In the genomic region with DNA sequence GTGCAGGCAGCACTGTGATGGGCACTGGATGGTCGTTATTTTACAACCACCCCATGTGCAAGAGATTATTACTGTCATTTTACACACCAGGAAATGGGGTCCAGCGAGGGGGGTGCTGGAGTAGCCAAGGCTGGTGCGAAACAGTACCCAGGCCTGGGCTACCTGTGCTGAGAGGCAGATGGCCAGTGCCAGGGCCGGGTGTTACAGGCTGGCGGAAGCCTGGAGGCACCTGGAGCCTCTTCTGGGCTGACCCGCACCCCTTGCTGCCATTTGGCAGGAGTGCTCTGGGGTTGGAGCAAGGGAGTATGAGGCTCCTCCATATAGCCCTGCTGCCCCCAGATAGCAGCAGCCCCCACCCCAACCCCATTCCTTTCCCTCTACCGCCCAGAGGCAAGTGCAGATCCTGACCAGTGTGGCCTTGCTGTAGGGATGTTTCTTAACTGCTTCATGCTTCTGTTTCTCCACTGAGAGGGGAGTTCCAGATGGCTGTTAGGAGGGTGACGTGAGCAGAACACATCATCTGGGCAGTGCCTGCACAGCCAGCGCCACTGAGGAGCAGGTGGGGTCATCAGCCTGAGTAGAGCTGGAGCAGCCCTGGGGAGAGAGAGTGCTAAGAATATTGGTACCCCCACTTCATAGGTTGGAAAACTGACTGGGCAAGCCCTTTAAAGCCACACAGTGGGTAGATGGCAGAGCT, we compare ENCODE assay signal across 1 cellular context.
TF ChIP-seq lines count a peak whose summit lies in the region.

No MANE protein-coding gene starts in this region.

TF ChIP-seq in GM12878, 131 proteins besides CTCF, POLR2A, EP300 and RAD21:
- TF ChIP-seq, protein P1, sequence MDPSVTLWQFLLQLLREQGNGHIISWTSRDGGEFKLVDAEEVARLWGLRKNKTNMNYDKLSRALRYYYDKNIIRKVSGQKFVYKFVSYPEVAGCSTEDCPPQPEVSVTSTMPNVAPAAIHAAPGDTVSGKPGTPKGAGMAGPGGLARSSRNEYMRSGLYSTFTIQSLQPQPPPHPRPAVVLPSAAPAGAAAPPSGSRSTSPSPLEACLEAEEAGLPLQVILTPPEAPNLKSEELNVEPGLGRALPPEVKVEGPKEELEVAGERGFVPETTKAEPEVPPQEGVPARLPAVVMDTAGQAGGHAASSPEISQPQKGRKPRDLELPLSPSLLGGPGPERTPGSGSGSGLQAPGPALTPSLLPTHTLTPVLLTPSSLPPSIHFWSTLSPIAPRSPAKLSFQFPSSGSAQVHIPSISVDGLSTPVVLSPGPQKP (IDR thresholded peaks at IDR 0.05; ENCODE audit: low read depth, low read length), result no peak
- TF ChIP-seq CBFB (IDR thresholded peaks at IDR 0.05; ENCODE audit: low read depth) (no peak), POU2F2 (IDR thresholded peaks at IDR 0.05; ENCODE audit: borderline replicate concordance, low read depth, low read length) (no peak), ZNF274 (IDR thresholded peaks at IDR 0.05; ENCODE audit: insufficient read depth, insufficient read length) (no peak), TCF12 (IDR thresholded peaks at IDR 0.05; ENCODE audit: low read depth, low read length) (no peak), ATF7 (IDR thresholded peaks at IDR 0.05; ENCODE audit: low read depth) (no peak), NR2C1 (IDR thresholded peaks at IDR 0.05) (no peak), SP1 (IDR thresholded peaks at IDR 0.05; ENCODE audit: low read depth, low read length) (no peak), MEF2B (IDR thresholded peaks at IDR 0.05; ENCODE audit: partially characterized antibody, poor library complexity, severe bottlenecking) (no peak), MTA2 (IDR thresholded peaks at IDR 0.05; ENCODE audit: low read depth) (no peak), SIX5 (IDR thresholded peaks at IDR 0.05; ENCODE audit: low read depth, low read length, severe bottlenecking) (no peak), KAT2A (conservative IDR thresholded peaks at IDR 0.05; ENCODE audit: control insufficient read depth, low read depth, low read length) (no peak), FOXM1 (IDR thresholded peaks at IDR 0.05; ENCODE audit: low read depth, low read length) (no peak)
- TF ChIP-seq, protein P2, sequence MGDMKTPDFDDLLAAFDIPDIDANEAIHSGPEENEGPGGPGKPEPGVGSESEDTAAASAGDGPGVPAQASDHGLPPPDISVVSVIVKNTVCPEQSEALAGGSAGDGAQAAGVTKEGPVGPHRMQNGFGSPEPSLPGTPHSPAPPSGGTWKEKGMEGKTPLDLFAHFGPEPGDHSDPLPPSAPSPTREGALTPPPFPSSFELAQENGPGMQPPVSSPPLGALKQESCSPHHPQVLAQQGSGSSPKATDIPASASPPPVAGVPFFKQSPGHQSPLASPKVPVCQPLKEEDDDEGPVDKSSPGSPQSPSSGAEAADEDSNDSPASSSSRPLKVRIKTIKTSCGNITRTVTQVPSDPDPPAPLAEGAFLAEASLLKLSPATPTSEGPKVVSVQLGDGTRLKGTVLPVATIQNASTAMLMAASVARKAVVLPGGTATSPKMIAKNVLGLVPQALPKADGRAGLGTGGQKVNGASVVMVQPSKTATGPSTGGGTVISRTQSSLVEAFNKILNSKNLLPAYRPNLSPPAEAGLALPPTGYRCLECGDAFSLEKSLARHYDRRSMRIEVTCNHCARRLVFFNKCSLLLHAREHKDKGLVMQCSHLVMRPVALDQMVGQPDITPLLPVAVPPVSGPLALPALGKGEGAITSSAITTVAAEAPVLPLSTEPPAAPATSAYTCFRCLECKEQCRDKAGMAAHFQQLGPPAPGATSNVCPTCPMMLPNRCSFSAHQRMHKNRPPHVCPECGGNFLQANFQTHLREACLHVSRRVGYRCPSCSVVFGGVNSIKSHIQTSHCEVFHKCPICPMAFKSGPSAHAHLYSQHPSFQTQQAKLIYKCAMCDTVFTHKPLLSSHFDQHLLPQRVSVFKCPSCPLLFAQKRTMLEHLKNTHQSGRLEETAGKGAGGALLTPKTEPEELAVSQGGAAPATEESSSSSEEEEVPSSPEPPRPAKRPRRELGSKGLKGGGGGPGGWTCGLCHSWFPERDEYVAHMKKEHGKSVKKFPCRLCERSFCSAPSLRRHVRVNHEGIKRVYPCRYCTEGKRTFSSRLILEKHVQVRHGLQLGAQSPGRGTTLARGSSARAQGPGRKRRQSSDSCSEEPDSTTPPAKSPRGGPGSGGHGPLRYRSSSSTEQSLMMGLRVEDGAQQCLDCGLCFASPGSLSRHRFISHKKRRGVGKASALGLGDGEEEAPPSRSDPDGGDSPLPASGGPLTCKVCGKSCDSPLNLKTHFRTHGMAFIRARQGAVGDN (IDR thresholded peaks at IDR 0.05), result no peak
- TF ChIP-seq, protein P3, sequence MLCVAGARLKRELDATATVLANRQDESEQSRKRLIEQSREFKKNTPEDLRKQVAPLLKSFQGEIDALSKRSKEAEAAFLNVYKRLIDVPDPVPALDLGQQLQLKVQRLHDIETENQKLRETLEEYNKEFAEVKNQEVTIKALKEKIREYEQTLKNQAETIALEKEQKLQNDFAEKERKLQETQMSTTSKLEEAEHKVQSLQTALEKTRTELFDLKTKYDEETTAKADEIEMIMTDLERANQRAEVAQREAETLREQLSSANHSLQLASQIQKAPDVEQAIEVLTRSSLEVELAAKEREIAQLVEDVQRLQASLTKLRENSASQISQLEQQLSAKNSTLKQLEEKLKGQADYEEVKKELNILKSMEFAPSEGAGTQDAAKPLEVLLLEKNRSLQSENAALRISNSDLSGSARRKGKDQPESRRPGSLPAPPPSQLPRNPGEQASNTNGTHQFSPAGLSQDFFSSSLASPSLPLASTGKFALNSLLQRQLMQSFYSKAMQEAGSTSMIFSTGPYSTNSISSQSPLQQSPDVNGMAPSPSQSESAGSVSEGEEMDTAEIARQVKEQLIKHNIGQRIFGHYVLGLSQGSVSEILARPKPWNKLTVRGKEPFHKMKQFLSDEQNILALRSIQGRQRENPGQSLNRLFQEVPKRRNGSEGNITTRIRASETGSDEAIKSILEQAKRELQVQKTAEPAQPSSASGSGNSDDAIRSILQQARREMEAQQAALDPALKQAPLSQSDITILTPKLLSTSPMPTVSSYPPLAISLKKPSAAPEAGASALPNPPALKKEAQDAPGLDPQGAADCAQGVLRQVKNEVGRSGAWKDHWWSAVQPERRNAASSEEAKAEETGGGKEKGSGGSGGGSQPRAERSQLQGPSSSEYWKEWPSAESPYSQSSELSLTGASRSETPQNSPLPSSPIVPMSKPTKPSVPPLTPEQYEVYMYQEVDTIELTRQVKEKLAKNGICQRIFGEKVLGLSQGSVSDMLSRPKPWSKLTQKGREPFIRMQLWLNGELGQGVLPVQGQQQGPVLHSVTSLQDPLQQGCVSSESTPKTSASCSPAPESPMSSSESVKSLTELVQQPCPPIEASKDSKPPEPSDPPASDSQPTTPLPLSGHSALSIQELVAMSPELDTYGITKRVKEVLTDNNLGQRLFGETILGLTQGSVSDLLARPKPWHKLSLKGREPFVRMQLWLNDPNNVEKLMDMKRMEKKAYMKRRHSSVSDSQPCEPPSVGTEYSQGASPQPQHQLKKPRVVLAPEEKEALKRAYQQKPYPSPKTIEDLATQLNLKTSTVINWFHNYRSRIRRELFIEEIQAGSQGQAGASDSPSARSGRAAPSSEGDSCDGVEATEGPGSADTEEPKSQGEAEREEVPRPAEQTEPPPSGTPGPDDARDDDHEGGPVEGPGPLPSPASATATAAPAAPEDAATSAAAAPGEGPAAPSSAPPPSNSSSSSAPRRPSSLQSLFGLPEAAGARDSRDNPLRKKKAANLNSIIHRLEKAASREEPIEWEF (IDR thresholded peaks at IDR 0.05; ENCODE audit: insufficient replicate concordance, low read depth, low read length), result no peak
